ENCODE assay signal across 9 cellular contexts in genomic region chr9:16626577-16627130, GRCh38.
A peak's percentile ranks its signal among the peaks of the same experiment; 100 is the strongest.
DNase-seq lines count a peak whose midpoint lies in the region; ATAC-seq and TF ChIP-seq lines count a peak whose summit lies in the region.
"Had no signal": no experiment of that assay in that cellular context is flagged by ENCODE, and none has a peak within 500 bp of the region (broad histone marks: within the 10 kb centered on the region; RNA-seq: fewer than 3 reads in every experiment).

No MANE protein-coding gene starts in this region.

- H3K27me3 ChIP-seq in aorta (ENCODE audit: control insufficient read depth in 1 of 2, insufficient read depth in 2 of 2, low read length in 1 of 2): no peaks in the 10 kb centered on the region

- CTCF ChIA-PET in WTC11 (lab: Charles Lee): no interaction called here

- peaks cover 0 to 2% of the 10 kb centered on the region in 2 donors for H3K4me1 ChIP-seq in aorta (ENCODE audit: control insufficient read depth in 1 of 2, insufficient read depth in 2 of 2, low read length in 2 of 2)

- H3K4me3 Mint-ChIP-seq in WTC11: no peak overlapping the region
- H3K4me3 Mint-ChIP-seq: dendritic cell treated with granulocyte-macrophage colony-stimulating factor and Interleukin-4, amounts not matched to agents 40 ng/mL and 50 ng/mL, for 4 days had no signal

- no peaks in the 10 kb centered on the region for H3K9me3 ChIP-seq in aorta (ENCODE audit: control insufficient read depth, low read length)

- no peaks in the 10 kb centered on the region for H3K36me3 ChIP-seq in aorta (ENCODE audit: control insufficient read depth in 1 of 2, insufficient read depth in 2 of 2, low read length in 1 of 2)

- H3K4me1 Mint-ChIP-seq in WTC11: peaks cover 62% of the 10 kb centered on the region

- DNase-seq in SHP77 treated with DMSO at 0.1 percent for 48 hours (lab: John Stamatoyannopoulos, UW) (peak; percentile 9), SHP77 (lab: John Stamatoyannopoulos, UW) (no peak), WTC11 (ENCODE audit: low spot score) (no peak), iPS-NIHi7 (ENCODE audit: extremely low spot score) (peak; percentile 68), aorta (no peak)
- DNase-seq in effector CD8-positive, alpha-beta T cell (lab: John Stamatoyannopoulos, UW): no peak
- DNase-seq in activated CD4-positive, alpha-beta T cell treated with anti-CD3 and anti-CD28 coated beads, Interleukin-2, amount 50 U/mL, for 4 hours: no peak

- H3K9me3 Mint-ChIP-seq in WTC11: no peaks in the 10 kb centered on the region
- H3K9me3 Mint-ChIP-seq: dendritic cell treated with granulocyte-macrophage colony-stimulating factor and Interleukin-4, amounts not matched to agents 40 ng/mL and 50 ng/mL, for 4 days had no signal

- H3K36me3 Mint-ChIP-seq in WTC11: no peaks in the 10 kb centered on the region

- peak overlapping the region; percentile 90 for H3K27ac Mint-ChIP-seq in WTC11
- H3K27ac Mint-ChIP-seq: dendritic cell treated with granulocyte-macrophage colony-stimulating factor and Interleukin-4, amounts not matched to agents 40 ng/mL and 50 ng/mL, for 4 days had no signal

- H3K27me3 Mint-ChIP-seq in WTC11 (ENCODE audit: low read depth): no peaks in the 10 kb centered on the region
- H3K27me3 Mint-ChIP-seq: dendritic cell treated with granulocyte-macrophage colony-stimulating factor and Interleukin-4, amounts not matched to agents 40 ng/mL and 50 ng/mL, for 4 days had no signal

- peak overlapping the region in 1 of 2 donors; percentile 47 for H3K4me3 ChIP-seq in aorta (ENCODE audit: low read length in 2 of 2)

- H3K27ac ChIP-seq in aorta (ENCODE audit: low read depth in 1 of 2, low read length in 2 of 2): peak overlapping the region in 1 of 2 donors; percentile 50

- intact Hi-C loops in aorta (cut with DNase I): loop anchor here in 1 of 2 donors (10.0 kb wide), 2 partner anchors 78 to 432 kb away; no protein-coding TSS in a partner anchor

- no peak for TF ChIP-seq CTCF in WTC11 (IDR thresholded peaks at IDR 0.05)

- ATAC-seq in WTC11 (peak; percentile 86), aorta (ENCODE audit: low FRiP score) (peak; percentile 81), HG03460 (IDR thresholded peaks at IDR 0.05; ENCODE audit: unreplicated experiment) (no peak)

- WGBS in aorta, 2 donors: 20 to 28% methylated on average over 13 of the region's 13 CpGs

- POLR2A ChIA-PET in WTC11 (lab: Charles Lee): no interaction called here

TF ChIP-seq in WTC11, 78 proteins besides CTCF, POLR2A, EP300 and RAD21:
- TF ChIP-seq JAZF1 (CRISPR knock-in tag; IDR thresholded peaks at IDR 0.05): no peak
- no peak for TF ChIP-seq IRF1 (CRISPR knock-in tag; IDR thresholded peaks at IDR 0.05)
TF ChIP-seq in WTC11: peak in this region for 0.

Comparison
In these comparisons a context has a peak if more than half of its experiments do, and no peak if none do; other contexts are left out.
1. DNase-seq: peak in SHP77 treated with DMSO at 0.1 percent for 48 hours (single experiment) and iPS-NIHi7 (single experiment); none in SHP77 (0 of 2), WTC11 (single experiment), aorta (0 of 2), effector CD8-positive, alpha-beta T cell (single experiment) and activated CD4-positive, alpha-beta T cell treated with anti-CD3 and anti-CD28 coated beads, Interleukin-2, amount 50 U/mL, for 4 hours (0 of 2).